In the genomic region with DNA sequence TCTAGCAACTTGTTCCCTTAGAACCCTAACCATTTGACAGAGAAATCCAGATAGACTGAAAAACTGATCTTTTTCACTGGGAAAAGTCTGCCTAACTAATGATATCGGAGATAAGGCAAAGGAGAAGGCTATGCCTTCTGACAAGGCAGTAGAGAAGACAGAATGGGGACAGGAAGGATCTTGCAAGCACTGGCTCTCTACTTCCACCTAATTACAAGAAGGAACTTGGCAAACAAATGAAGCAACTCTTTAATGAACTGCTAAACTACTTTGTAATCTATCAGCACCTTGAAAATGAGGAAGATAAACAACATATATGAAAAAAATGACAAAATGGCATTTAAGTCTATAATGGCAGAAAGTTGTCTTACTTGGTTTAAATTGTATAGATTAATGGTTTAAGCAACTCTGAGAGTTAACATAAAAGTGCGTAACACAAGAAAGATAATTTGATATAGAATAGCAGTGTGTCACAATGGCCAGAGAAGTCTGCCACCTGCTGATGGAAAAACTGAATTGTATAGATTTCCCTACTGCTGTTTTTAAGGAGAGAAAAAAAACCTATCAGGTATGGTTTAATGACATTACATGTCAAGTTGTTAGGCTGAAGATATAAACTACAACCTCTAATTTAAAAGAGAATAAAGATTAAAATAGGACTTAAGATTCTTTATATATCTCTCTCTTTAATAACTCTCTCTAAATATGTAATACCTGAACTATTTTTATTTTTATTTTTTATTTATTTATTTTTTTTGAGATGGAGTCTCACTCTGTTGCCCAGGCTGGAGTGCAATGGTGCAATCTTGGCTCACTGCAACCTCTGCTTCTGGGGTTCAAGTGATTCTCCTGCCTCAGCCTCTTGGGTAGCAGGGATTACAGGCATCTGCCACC, we compare ENCODE assay signal across 1 cellular context.
TF ChIP-seq lines count a peak whose summit lies in the region.

No MANE protein-coding gene starts in this region.

TF ChIP-seq in K562, 482 proteins besides CTCF, POLR2A, EP300 and RAD21 (continues in another document):
- TF ChIP-seq ZNF324 (CRISPR knock-in tag; IDR thresholded peaks at IDR 0.05) (no peak), ZNF592 (IDR thresholded peaks at IDR 0.05) (0 out of 2 replicates have a peak, but pooled peaks have one; percentile 34), MEIS2 (IDR thresholded peaks at IDR 0.05; ENCODE audit: partially characterized antibody) (peak; percentile 33), NCOR1 (IDR thresholded peaks at IDR 0.05) (0 out of 2 replicates have a peak, but pooled peaks have one; percentile 18), MGA (IDR thresholded peaks at IDR 0.05) (0 out of 2 replicates have a peak, but pooled peaks have one; percentile 18), GATAD2B (IDR thresholded peaks at IDR 0.05; ENCODE audit: borderline replicate concordance) (peak; percentile 40; the same call in 1 of the 2 replicates), NR4A1 (CRISPR knock-in tag; IDR thresholded peaks at IDR 0.05) (no peak), NR4A1 (tag; IDR thresholded peaks at IDR 0.05) (no peak), ILK (tag; IDR thresholded peaks at IDR 0.05; ENCODE audit: borderline replicate concordance, low read depth) (no peak), SMC3 (conservative IDR thresholded peaks at IDR 0.05; ENCODE audit: insufficient read depth, low read depth, low read length) (peak; percentile 42; the same call in 1 of the 2 replicates), CEBPG (CRISPR knock-in tag; IDR thresholded peaks at IDR 0.05) (0 out of 2 replicates have a peak, but pooled peaks have one; percentile 10), CEBPG (tag; conservative IDR thresholded peaks at IDR 0.05 in 1 of 2, IDR thresholded peaks at IDR 0.05 in 1 of 2) (peak; percentile 12 to 48; a peak in 2 of 4 replicates), EP400 (IDR thresholded peaks at IDR 0.05) (peak; percentile 25; the same call in 1 of the 2 replicates), ZNF384 (IDR thresholded peaks at IDR 0.05; ENCODE audit: low read depth, low read length) (peak; percentile 45; the same call in 1 of the 2 replicates), ZNF174 (CRISPR knock-in tag; IDR thresholded peaks at IDR 0.05) (no peak), CEBPB (tag; IDR thresholded peaks at IDR 0.05) (peak; percentile 65), ZFP91 (CRISPR knock-in tag; IDR thresholded peaks at IDR 0.05) (no peak), SFPQ (IDR thresholded peaks at IDR 0.05; ENCODE audit: low read depth, low read length) (no peak), ELF1 (tag; IDR thresholded peaks at IDR 0.05) (no peak), THRB (CRISPR knock-in tag; conservative IDR thresholded peaks at IDR 0.05) (no peak)
- TF ChIP-seq, protein P1, sequence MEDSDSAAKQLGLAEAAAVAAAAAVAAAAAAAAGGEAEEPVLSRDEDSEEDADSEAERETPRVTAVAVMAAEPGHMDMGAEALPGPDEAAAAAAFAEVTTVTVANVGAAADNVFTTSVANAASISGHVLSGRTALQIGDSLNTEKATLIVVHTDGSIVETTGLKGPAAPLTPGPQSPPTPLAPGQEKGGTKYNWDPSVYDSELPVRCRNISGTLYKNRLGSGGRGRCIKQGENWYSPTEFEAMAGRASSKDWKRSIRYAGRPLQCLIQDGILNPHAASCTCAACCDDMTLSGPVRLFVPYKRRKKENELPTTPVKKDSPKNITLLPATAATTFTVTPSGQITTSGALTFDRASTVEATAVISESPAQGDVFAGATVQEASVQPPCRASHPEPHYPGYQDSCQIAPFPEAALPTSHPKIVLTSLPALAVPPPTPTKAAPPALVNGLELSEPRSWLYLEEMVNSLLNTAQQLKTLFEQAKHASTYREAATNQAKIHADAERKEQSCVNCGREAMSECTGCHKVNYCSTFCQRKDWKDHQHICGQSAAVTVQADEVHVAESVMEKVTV (CRISPR knock-in tag; IDR thresholded peaks at IDR 0.05): peak; percentile 50; the same call in 1 of the 2 replicates
- TF ChIP-seq, protein P2, sequence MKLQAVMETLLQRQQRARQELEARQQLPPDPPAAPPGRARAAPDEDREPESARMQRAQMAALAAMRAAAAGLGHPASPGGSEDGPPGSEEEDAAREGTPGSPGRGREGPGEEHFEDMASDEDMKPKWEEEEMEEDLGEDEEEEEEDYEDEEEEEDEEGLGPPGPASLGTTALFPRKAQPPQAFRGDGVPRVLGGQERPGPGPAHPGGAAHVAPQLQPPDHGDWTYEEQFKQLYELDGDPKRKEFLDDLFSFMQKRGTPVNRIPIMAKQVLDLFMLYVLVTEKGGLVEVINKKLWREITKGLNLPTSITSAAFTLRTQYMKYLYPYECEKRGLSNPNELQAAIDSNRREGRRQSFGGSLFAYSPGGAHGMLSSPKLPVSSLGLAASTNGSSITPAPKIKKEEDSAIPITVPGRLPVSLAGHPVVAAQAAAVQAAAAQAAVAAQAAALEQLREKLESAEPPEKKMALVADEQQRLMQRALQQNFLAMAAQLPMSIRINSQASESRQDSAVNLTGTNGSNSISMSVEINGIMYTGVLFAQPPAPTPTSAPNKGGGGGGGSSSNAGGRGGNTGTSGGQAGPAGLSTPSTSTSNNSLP (IDR thresholded peaks at IDR 0.05; ENCODE audit: borderline replicate concordance, low read depth, low read length): peak; percentile 79; the same call in 1 of the 2 replicates
